13 cellular contexts compared by ENCODE assay signal in the genomic region with DNA sequence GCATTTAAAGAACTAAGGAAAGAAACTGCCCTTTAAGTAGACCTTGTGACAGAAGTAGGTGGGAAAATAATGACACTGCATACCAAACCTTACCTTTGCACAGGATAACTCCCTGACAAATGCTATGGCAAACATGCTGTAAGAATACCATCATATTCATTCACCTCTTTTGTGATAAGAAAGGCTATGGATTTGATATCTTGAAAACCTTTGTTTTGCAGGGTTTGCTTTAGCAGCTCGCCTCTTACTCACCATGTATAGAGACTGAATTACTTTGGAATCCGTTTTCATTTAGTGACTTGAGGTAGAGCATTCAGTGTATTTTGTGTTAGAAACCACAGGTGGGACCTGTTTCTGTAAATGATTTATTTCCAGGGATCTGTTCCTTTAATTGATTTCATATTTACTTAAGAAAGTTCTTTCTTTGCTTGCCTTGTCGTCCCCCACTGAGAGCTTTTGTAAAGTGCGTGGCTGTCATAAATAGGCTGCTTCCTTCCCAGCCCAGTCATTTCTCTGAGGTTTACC.
A peak's percentile ranks its signal among the peaks of the same experiment; 100 is the strongest.
DNase-seq lines count a peak whose midpoint lies in the region; ATAC-seq, FAIRE-seq and TF ChIP-seq lines count a peak whose summit lies in the region.
"Had no signal": no experiment of that assay in that cellular context is flagged by ENCODE, and none has a peak within 500 bp of the region (broad histone marks: within the 10 kb centered on the region; RNA-seq: fewer than 3 reads in every experiment).

No MANE protein-coding gene starts in this region.

- peak overlapping the region; percentile 56 to 63 for H3K9ac ChIP-seq in mucosa of rectum (ENCODE audit: low read depth in 1 of 2, low read length in 2 of 2)

- H3K4me1 ChIP-seq in mucosa of rectum (ENCODE audit: control insufficient read depth in 2 of 2, insufficient read depth in 2 of 2, low read length in 2 of 2), result peaks cover 20 to 39% of the 10 kb centered on the region in 2 donors
- H3K4me1 ChIP-seq: psoas muscle had no signal

- H3K36me3 ChIP-seq in bronchial epithelial cell (ENCODE audit: control insufficient read depth, insufficient read depth, low read length), result no peaks in the 10 kb centered on the region
- no peaks in the 10 kb centered on the region for H3K36me3 ChIP-seq in mucosa of rectum (ENCODE audit: control insufficient read depth in 2 of 2, insufficient read depth in 2 of 2, low read length in 2 of 2)

- peak overlapping the region; percentile 43 for H3K27ac ChIP-seq in 22Rv1
- H3K27ac ChIP-seq in mucosa of rectum (ENCODE audit: low read depth in 2 of 2, low read length in 2 of 2), result peak overlapping the region; percentile 83 to 88
- H3K27ac ChIP-seq: psoas muscle, SK-N-MC had no signal

- no peaks in the 10 kb centered on the region for H3K9me3 ChIP-seq in mucosa of rectum (ENCODE audit: control insufficient read depth in 2 of 2, low read length in 2 of 2)
- H3K9me3 ChIP-seq: psoas muscle had no signal

- no peaks in the 10 kb centered on the region for H3K27me3 ChIP-seq in bronchial epithelial cell (ENCODE audit: control insufficient read depth, insufficient read depth, low read length)
- no peaks in the 10 kb centered on the region for H3K27me3 ChIP-seq in mucosa of rectum (ENCODE audit: control insufficient read depth in 2 of 2, insufficient read depth in 2 of 2, low read length in 2 of 2)

- FAIRE-seq in bronchial epithelial cell (lab: Jason Lieb, UNC), result no peak
- FAIRE-seq: GM19239 had no signal

- ATAC-seq in HG02763 (IDR thresholded peaks at IDR 0.05; ENCODE audit: unreplicated experiment) (no peak), GM18519 (IDR thresholded peaks at IDR 0.05; ENCODE audit: low FRiP score, unreplicated experiment) (no peak), HG03159 (IDR thresholded peaks at IDR 0.05; ENCODE audit: unreplicated experiment) (no peak)
- ATAC-seq: activated naive CD8-positive, alpha-beta T cell treated with anti-CD3 and anti-CD28 coated beads, Interleukin-2, amount 50 U/mL, for 24 hours; activated T-cell treated with anti-CD3 and anti-CD28 coated beads, Interleukin-2, amount 50 U/mL, for 4 hours; psoas muscle had no signal

- no peak overlapping the region for H3K4me3 ChIP-seq in bronchial epithelial cell (ENCODE audit: low read depth, low read length)
- H3K4me3 ChIP-seq in mucosa of rectum (ENCODE audit: low read length in 2 of 2), result peak overlapping the region; percentile 44 to 57
- H3K4me3 ChIP-seq: psoas muscle, SK-N-MC had no signal

- TF ChIP-seq CTCF in 22Rv1 (IDR thresholded peaks at IDR 0.05) (no peak), bronchial epithelial cell (IDR thresholded peaks at IDR 0.05; ENCODE audit: insufficient read depth, low read length, severe bottlenecking) (no peak)

- DNase-seq in HT-29 (ENCODE audit: low spot score) (peak; percentile 97), bronchial epithelial cell (ENCODE audit: low read depth) (peak; percentile 40), SIG-M5 treated with dmso at 0.1 percent for 504 hours (lab: John Stamatoyannopoulos, UW; ENCODE audit: unreplicated experiment) (no peak)
- DNase-seq: activated naive CD8-positive, alpha-beta T cell treated with anti-CD3 and anti-CD28 coated beads, Interleukin-2, amount 50 U/mL, for 24 hours; activated T-cell treated with anti-CD3 and anti-CD28 coated beads, Interleukin-2, amount 50 U/mL, for 4 hours; psoas muscle had no signal
